In the genomic region with DNA sequence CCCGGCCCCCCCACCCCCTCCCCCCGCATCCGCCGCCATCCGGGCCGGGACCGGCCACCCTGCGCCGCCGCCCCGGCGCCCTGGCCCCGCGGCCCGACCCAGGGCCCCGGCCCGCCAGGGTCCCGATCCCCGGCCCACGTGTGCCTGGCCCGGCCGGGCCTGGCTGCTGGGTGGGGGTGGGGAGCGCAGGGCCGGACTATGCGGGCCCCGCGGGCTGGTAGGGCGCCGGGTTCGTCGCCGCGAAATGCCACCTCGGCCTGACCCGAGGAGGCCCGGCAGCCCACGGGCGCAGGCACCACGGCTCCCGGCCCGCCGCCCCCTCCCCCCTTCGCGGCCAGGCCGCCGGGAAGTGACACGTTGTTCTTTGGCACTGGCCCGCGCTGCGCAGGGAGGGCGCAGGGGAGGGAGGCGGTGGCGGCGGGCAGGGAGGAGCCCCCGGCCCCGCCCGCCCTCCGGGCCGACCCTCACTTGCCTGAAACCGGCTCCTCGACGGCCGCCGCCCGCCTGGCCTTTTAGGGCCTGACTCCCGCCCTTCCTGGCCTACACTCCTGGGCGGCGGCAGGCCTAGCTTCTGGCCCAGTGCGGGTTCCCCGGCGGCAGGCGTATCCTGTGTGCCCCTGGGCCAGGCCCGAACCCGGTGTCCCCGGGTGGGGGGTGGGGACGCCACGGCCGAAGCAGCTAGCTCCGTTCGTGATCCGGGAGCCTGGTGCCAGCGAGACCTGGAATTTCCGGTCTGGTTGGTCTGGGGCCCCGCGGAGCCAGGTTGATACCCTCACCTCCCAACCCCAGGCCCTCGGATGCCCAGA, we compare ENCODE assay signal across 1 cellular context.
TF ChIP-seq lines count a peak whose summit lies in the region.

No MANE protein-coding gene starts in this region.

TF ChIP-seq in IMR-90, 13 proteins besides CTCF, POLR2A, EP300 and RAD21 (continued from another document):
- TF ChIP-seq, protein P1, sequence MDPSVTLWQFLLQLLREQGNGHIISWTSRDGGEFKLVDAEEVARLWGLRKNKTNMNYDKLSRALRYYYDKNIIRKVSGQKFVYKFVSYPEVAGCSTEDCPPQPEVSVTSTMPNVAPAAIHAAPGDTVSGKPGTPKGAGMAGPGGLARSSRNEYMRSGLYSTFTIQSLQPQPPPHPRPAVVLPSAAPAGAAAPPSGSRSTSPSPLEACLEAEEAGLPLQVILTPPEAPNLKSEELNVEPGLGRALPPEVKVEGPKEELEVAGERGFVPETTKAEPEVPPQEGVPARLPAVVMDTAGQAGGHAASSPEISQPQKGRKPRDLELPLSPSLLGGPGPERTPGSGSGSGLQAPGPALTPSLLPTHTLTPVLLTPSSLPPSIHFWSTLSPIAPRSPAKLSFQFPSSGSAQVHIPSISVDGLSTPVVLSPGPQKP (IDR thresholded peaks at IDR 0.05; ENCODE audit: borderline replicate concordance, low read depth, low read length): no peak
- TF ChIP-seq MXI1 (IDR thresholded peaks at IDR 0.05; ENCODE audit: borderline replicate concordance, low read depth, low read length): 0 out of 2 replicates have a peak, but pooled peaks have one; percentile 55
